1 cellular context compared by ENCODE assay signal in the genomic region with DNA sequence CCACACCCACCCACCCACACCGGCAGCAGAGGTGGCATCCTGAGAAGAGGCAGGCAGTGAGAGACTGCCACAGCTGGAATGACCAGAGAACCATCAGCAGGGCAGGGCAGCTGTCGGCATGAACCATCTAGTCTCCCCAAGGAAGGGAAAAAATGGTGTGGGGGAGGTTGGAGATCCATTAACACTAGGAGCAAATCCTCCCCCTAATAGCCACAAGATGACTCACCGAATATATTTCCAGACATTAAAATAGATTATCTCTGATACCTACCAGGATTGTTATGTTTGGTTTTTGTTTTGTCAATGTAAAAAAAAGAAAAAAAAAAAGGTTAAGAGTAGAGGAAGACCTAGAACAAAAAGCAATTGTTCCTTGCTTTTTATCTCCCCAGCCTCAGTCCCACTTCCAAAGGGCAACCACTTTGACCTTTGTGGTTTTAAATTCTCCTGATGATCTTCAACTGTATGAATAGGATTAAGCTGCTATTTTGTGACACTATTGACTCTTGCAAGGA.
TF ChIP-seq lines count a peak whose summit lies in the region.

No MANE protein-coding gene starts in this region.

TF ChIP-seq in SK-N-SH treated with all-trans-retinoic acid at 6 μM for 48 hours, 23 proteins besides CTCF, POLR2A, EP300 and RAD21 (continued from another document):
- peak; percentile 39; the same call in 1 of the 2 replicates for TF ChIP-seq PATZ1 (CRISPR knock-in tag; IDR thresholded peaks at IDR 0.05; ENCODE audit: borderline replicate concordance)
- 0 out of 2 replicates have a peak, but pooled peaks have one; percentile 24 for TF ChIP-seq ZC3H10 (CRISPR knock-in tag; IDR thresholded peaks at IDR 0.05)
- TF ChIP-seq ESRRG (CRISPR knock-in tag; IDR thresholded peaks at IDR 0.05) = no peak
- TF ChIP-seq ISL1 (CRISPR knock-in tag; IDR thresholded peaks at IDR 0.05) = peak; percentile 21; the same call in 1 of the 2 replicates
- no peak for TF ChIP-seq ZFP30 (CRISPR knock-in tag; IDR thresholded peaks at IDR 0.05)
